18 cellular contexts compared by ENCODE assay signal in genomic region chr1:233127157-233127556, GRCh38.
DNase-seq lines count a peak whose midpoint lies in the region; ATAC-seq and TF ChIP-seq lines count a peak whose summit lies in the region.
"Had no signal": no experiment of that assay in that cellular context is flagged by ENCODE, and none has a peak within 500 bp of the region (broad histone marks: within the 10 kb centered on the region; RNA-seq: fewer than 3 reads in every experiment).

No MANE protein-coding gene starts in this region.

- H3K9ac ChIP-seq in mesendoderm (ENCODE audit: low read length), result no peak overlapping the region
- H3K9ac ChIP-seq: GM23248 had no signal

- H3K27ac ChIP-seq in mesendoderm (ENCODE audit: low read depth, low read length), result no peak overlapping the region
- H3K27ac ChIP-seq: 22Rv1, GM23248 had no signal

- WGBS in mesendoderm (ENCODE audit: extremely low coverage, insufficient coverage, low lambda C conversion rate), result no CpG with 5 or more reads among the region's 7 CpGs

- no peaks in the 10 kb centered on the region for H3K79me2 ChIP-seq in mesendoderm (ENCODE audit: control insufficient read depth, insufficient read depth, low read length)

- no peak for ATAC-seq in WTC11
- ATAC-seq: CD8-positive, alpha-beta T cell; HepG2 had no signal

- H2BK15ac ChIP-seq in mesendoderm (replicated peaks; ENCODE audit: low read depth), result no peak overlapping the region

- H3K27me3 Mint-ChIP-seq in activated CD4-positive, alpha-beta T cell treated with anti-CD3 and anti-CD28 coated beads, Interleukin-2, amount 10 ng/mL, durations not matched to agents 7 days and 5 days, result no peaks in the 10 kb centered on the region
- H3K27me3 Mint-ChIP-seq in WTC11 (ENCODE audit: low read depth) (no peaks in the 10 kb centered on the region), HFFc6 (ENCODE audit: insufficient read depth) (peaks cover 2% of the 10 kb centered on the region; the same call in 1 of the 2 replicates)

- no peak overlapping the region for H3K4ac ChIP-seq in mesendoderm (ENCODE audit: low read depth, low read length)

- H3K18ac ChIP-seq in mesendoderm (ENCODE audit: low read length), result no peak overlapping the region

- no peak overlapping the region for H4K8ac ChIP-seq in mesendoderm (ENCODE audit: low read depth, low read length)

- no peak overlapping the region for H4K5ac ChIP-seq in mesendoderm (ENCODE audit: low read length)

- H2BK120ac ChIP-seq in mesendoderm (ENCODE audit: low read depth, low read length), result no peak overlapping the region

- TF ChIP-seq CTCF in WTC11 (IDR thresholded peaks at IDR 0.05) (no peak), epithelial cell of esophagus (IDR thresholded peaks at IDR 0.05; ENCODE audit: insufficient read depth, low read depth, low read length, missing control alignments) (no peak), HFFc6 (IDR thresholded peaks at IDR 0.05) (no peak)

- CTCF ChIA-PET in activated CD4-positive, alpha-beta T cell treated with anti-CD3 and anti-CD28 coated beads, Interleukin-2, amount 10 ng/mL, durations not matched to agents 7 days and 5 days (lab: Charles Lee), result interaction anchor here (0.6 kb wide), 1 partner anchor 1847 kb away, joined by 4 read pairs; no protein-coding TSS in a partner anchor
- CTCF ChIA-PET in WTC11 (lab: Charles Lee), result no interaction called here

- H3K4me2 ChIP-seq in mesendoderm (ENCODE audit: low read length), result no peak overlapping the region

- no peak overlapping the region for H3K4me3 Mint-ChIP-seq in activated CD4-positive, alpha-beta T cell treated with anti-CD3 and anti-CD28 coated beads, Interleukin-2, amount 10 ng/mL, durations not matched to agents 7 days and 5 days
- H3K4me3 Mint-ChIP-seq in WTC11, result no peak overlapping the region
- H3K4me3 Mint-ChIP-seq in HFFc6, result no peak overlapping the region
- H3K4me3 Mint-ChIP-seq: CD14-positive monocyte; CD8-positive, alpha-beta T cell had no signal

- H3K4me3 ChIP-seq in epithelial cell of esophagus (ENCODE audit: low read length), result no peak overlapping the region
- H3K4me3 ChIP-seq in mesendoderm (ENCODE audit: low read length), result no peak overlapping the region
- H3K4me3 ChIP-seq: GM23248 had no signal

- no peaks in the 10 kb centered on the region for H3K4me1 Mint-ChIP-seq in activated CD4-positive, alpha-beta T cell treated with anti-CD3 and anti-CD28 coated beads, Interleukin-2, amount 10 ng/mL, durations not matched to agents 7 days and 5 days
- H3K4me1 Mint-ChIP-seq in WTC11, result no peaks in the 10 kb centered on the region
- no peaks in the 10 kb centered on the region for H3K4me1 Mint-ChIP-seq in HFFc6 (ENCODE audit: low read depth)
- H3K4me1 Mint-ChIP-seq: CD14-positive monocyte had no signal

- H3K27me3 ChIP-seq in mesendoderm (ENCODE audit: insufficient read depth, low read length, poor library complexity), result no peaks in the 10 kb centered on the region

- H3K36me3 Mint-ChIP-seq in activated CD4-positive, alpha-beta T cell treated with anti-CD3 and anti-CD28 coated beads, Interleukin-2, amount 10 ng/mL, durations not matched to agents 7 days and 5 days (ENCODE audit: low read depth), result peaks cover 29% of the 10 kb centered on the region
- peaks cover 75% of the 10 kb centered on the region for H3K36me3 Mint-ChIP-seq in WTC11
- H3K36me3 Mint-ChIP-seq in HFFc6 (ENCODE audit: low read depth), result peaks cover 45% of the 10 kb centered on the region

- no peak overlapping the region for H3K56ac ChIP-seq in mesendoderm (ENCODE audit: low read length)

- no peak for DNase-seq in activated CD4-positive, alpha-beta T cell treated with anti-CD3 and anti-CD28 coated beads, Interleukin-2, amount 10 ng/mL, durations not matched to agents 7 days and 5 days
- DNase-seq in activated CD4-positive, alpha-beta T cell treated with anti-CD3 and anti-CD28 coated beads, Interleukin-2, amount 50 U/mL, for 4 hours, result no peak
- no peak for DNase-seq in WTC11 (ENCODE audit: low spot score)
- peak; percentile 61 for DNase-seq in epithelial cell of esophagus (ENCODE audit: low read depth)
- DNase-seq in mesendoderm, result peak; percentile 54
- DNase-seq in activated T-cell treated with anti-CD3 and anti-CD28 coated beads, Interleukin-2, amount 50 U/mL, for 1 hour, result no peak
- DNase-seq in NCI-H2227 (lab: John Stamatoyannopoulos, UW; ENCODE audit: unreplicated experiment), result no peak
- DNase-seq in HFFc6, result no peak
- DNase-seq: CD8-positive, alpha-beta T cell; COR-L47; DMS153; DND-41; GDM1; GM23248; H7 had no signal

- H3K79me1 ChIP-seq in mesendoderm (ENCODE audit: low read length), result no peaks in the 10 kb centered on the region

- H2AK5ac ChIP-seq in mesendoderm (ENCODE audit: low read length), result no peak overlapping the region

- H3K9me3 Mint-ChIP-seq in activated CD4-positive, alpha-beta T cell treated with anti-CD3 and anti-CD28 coated beads, Interleukin-2, amount 10 ng/mL, durations not matched to agents 7 days and 5 days, result peaks cover 2% of the 10 kb centered on the region
- H3K9me3 Mint-ChIP-seq in WTC11 (peaks cover 4% of the 10 kb centered on the region), HFFc6 (peaks cover 6% of the 10 kb centered on the region)
- H3K9me3 Mint-ChIP-seq: CD8-positive, alpha-beta T cell had no signal

- no peak overlapping the region for H3K23ac ChIP-seq in mesendoderm (ENCODE audit: low read length)

- no peak overlapping the region for H2BK5ac ChIP-seq in mesendoderm (ENCODE audit: low read length)

- H3K36me3 ChIP-seq in mesendoderm (ENCODE audit: control insufficient read depth, insufficient read depth, low read length), result no peaks in the 10 kb centered on the region

- POLR2A ChIA-PET in activated CD4-positive, alpha-beta T cell treated with anti-CD3 and anti-CD28 coated beads, Interleukin-2, amount 10 ng/mL, durations not matched to agents 7 days and 5 days (lab: Charles Lee), result no interaction called here
- POLR2A ChIA-PET in WTC11 (lab: Charles Lee), result no interaction called here

- peak overlapping the region; percentile 21 for H3K27ac Mint-ChIP-seq in activated CD4-positive, alpha-beta T cell treated with anti-CD3 and anti-CD28 coated beads, Interleukin-2, amount 10 ng/mL, durations not matched to agents 7 days and 5 days
- H3K27ac Mint-ChIP-seq in WTC11, result no peak overlapping the region
- H3K27ac Mint-ChIP-seq in HFFc6, result no peak overlapping the region
- H3K27ac Mint-ChIP-seq: CD14-positive monocyte; CD8-positive, alpha-beta T cell had no signal

- H3K4me1 ChIP-seq in mesendoderm (ENCODE audit: control insufficient read depth, low read depth, low read length), result no peaks in the 10 kb centered on the region

TF ChIP-seq in WTC11, 78 proteins besides CTCF, POLR2A, EP300 and RAD21 (continues in another document):
- TF ChIP-seq ARID4B (CRISPR knock-in tag; IDR thresholded peaks at IDR 0.05; ENCODE audit: borderline replicate concordance) (no peak), AFF4 (CRISPR knock-in tag; IDR thresholded peaks at IDR 0.05; ENCODE audit: borderline replicate concordance) (no peak)

Comparison
In these comparisons a context has a peak if more than half of its experiments do, and no peak if none do; other contexts are left out.
1. DNase-seq: peak in epithelial cell of esophagus (single experiment) and mesendoderm (single experiment); none in activated CD4-positive, alpha-beta T cell treated with anti-CD3 and anti-CD28 coated beads, Interleukin-2, amount 10 ng/mL, durations not matched to agents 7 days and 5 days (single experiment), activated CD4-positive, alpha-beta T cell treated with anti-CD3 and anti-CD28 coated beads, Interleukin-2, amount 50 U/mL, for 4 hours (0 of 2), WTC11 (single experiment), activated T-cell treated with anti-CD3 and anti-CD28 coated beads, Interleukin-2, amount 50 U/mL, for 1 hour (single experiment), NCI-H2227 (single experiment) and HFFc6 (single experiment).